24 cellular contexts compared by ENCODE assay signal in the genomic region with DNA sequence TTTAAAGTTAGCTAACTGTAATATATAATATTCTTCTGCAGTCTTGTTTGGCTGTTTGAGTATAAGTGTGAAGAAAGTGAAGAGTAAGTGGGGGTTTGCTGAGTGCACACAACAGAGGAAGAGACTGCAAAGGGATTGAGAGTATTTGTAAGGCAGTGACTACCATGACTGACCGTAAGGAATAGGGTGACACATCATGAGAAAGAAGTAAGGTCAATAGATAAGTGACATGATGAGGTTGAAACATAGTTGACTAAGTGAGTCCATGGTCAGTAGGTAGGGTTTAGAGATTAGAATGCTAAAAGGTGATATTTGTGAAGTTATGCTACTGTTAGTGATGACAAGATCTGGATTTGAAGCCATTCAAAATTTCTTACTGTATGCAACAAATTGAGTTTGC.
"Had no signal": no experiment of that assay in that cellular context is flagged by ENCODE, and none has a peak within 500 bp of the region (broad histone marks: within the 10 kb centered on the region; RNA-seq: fewer than 3 reads in every experiment).

No MANE protein-coding gene starts in this region.

- H3K27ac Mint-ChIP-seq: effector memory CD8-positive, alpha-beta T cell; memory B cell; natural killer cell; progenitor cell of endocrine pancreas; stimulated activated memory B cell treated with anti-CD40 and anti-IgM and Interleukin-4, amounts not matched to agents 10 μg/mL and 1 μg/mL and 100 μg/mL, for 72 hours; type B pancreatic cell had no signal

- ATAC-seq: effector memory CD8-positive, alpha-beta T cell; gastrocnemius medialis; left lobe of liver; natural killer cell; pancreas; right lobe of liver; stimulated activated memory B cell treated with anti-CD40 and anti-IgM and Interleukin-4, amounts not matched to agents 10 μg/mL and 1 μg/mL and 100 μg/mL, for 72 hours; stimulated activated naive CD8-positive, alpha-beta T cell treated with anti-CD3 and anti-CD28 coated beads, Interleukin-15, Interleukin-2, amounts not matched to agents 100 U/mL and 50 U/mL, for 24 hours had no signal

- H3K9me3 ChIP-seq: esophagus squamous epithelium, gastrocnemius medialis, neutrophil, pancreas, right lobe of liver, testis had no signal

- DNase-seq: cortex of kidney; effector memory CD8-positive, alpha-beta T cell; erythroblast; esophagus squamous epithelium; gastrocnemius medialis; head of caudate nucleus; natural killer cell; pancreas; right lobe of liver; stimulated activated CD4-positive, alpha-beta T cell treated with anti-CD3 and anti-CD28 coated beads, Interleukin-4, amount 100 ng/mL, for 4 hours; stimulated activated naive CD8-positive, alpha-beta T cell treated with anti-CD3 and anti-CD28 coated beads, Interleukin-15, Interleukin-2, amounts not matched to agents 100 U/mL and 50 U/mL, for 24 hours; substantia nigra; testis; tibial artery had no signal

- H3K27me3 ChIP-seq: esophagus squamous epithelium, gastrocnemius medialis, neutrophil, pancreas, right lobe of liver, testis, tibial artery had no signal

- H3K4me1 ChIP-seq: pancreas, right lobe of liver, testis, tibial artery had no signal

- H3K9me3 Mint-ChIP-seq: type B pancreatic cell had no signal

- H3K4me3 Mint-ChIP-seq: effector memory CD8-positive, alpha-beta T cell; memory B cell; natural killer cell; neural crest cell; stimulated activated memory B cell treated with anti-CD40 and anti-IgM and Interleukin-4, amounts not matched to agents 10 μg/mL and 1 μg/mL and 100 μg/mL, for 72 hours; type B pancreatic cell had no signal

- H3K27me3 Mint-ChIP-seq: effector memory CD8-positive, alpha-beta T cell; memory B cell; progenitor cell of endocrine pancreas; stimulated activated memory B cell treated with anti-CD40 and anti-IgM and Interleukin-4, amounts not matched to agents 10 μg/mL and 1 μg/mL and 100 μg/mL, for 72 hours; type B pancreatic cell had no signal

- H3K4me3 ChIP-seq: esophagus squamous epithelium, gastrocnemius medialis, lung, pancreas, right lobe of liver, testis, tibial artery had no signal

- H3K36me3 ChIP-seq: esophagus squamous epithelium, gastrocnemius medialis, neutrophil, pancreas, right lobe of liver, tibial artery had no signal

- H3K27ac ChIP-seq: esophagus squamous epithelium, gastrocnemius medialis, neutrophil, pancreas, right lobe of liver, testis, tibial artery had no signal

- H3K36me3 Mint-ChIP-seq: natural killer cell, type B pancreatic cell had no signal

- FAIRE-seq: endometrium, keratinocyte, pancreas had no signal
